Comparison of ENCODE assay signal across 10 cellular contexts in the genomic region with DNA sequence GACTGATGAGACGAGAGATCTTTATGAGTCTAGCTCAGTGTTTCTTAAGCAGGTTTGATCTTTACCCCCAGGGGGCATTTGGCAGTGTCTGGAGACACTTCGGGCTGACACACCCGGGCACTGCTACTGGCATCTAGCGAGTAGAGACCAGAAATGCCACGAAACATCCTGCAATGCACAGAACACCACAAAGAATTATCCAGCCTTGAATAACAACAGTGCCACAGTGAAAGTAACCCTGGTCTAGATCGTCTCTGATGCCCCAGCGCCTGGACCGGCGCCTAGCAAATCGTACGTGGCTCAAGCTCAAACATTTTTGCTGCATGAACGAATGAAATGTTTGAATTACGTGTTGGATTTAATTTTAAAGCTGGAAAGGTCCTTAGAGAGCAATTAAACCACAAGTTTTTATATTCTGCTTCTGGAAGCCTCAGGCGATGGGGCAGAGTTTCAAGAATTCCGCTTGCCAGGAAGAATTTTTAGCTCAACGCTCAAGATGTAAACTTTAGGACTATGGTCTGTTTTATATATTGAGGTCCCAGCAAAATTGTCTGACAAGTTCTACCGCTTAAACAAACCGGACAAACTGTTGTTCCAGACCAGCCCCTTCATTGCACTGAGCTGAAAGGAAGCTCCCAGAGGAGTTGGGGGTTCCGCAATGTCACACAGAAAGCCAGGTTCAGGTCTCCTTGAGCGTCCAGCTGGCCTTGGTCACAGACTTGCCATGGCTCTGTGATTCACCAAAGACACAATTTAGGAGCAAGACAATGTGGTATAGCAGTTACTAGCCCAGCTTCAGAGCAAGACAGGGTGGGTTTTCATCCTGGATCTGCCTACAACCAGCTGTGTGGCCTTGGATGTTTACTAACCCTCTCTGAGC. TPM values are rescaled to one million over a fixed set of nuclear protein-coding genes. Genes with fewer than 3 reads are reported as not detected.
DNase-seq lines count a peak whose midpoint lies in the region; ATAC-seq and TF ChIP-seq lines count a peak whose summit lies in the region.
"Had no signal": no experiment of that assay in that cellular context is flagged by ENCODE, and none has a peak within 500 bp of the region (broad histone marks: within the 10 kb centered on the region; RNA-seq: fewer than 3 reads in every experiment).

No MANE protein-coding gene starts in this region.

- no peaks in the 10 kb centered on the region for H3K9me2 ChIP-seq in Loucy (replicated peaks; ENCODE audit: low read depth, low read length)

- intact Hi-C loops in colonic mucosa (cut with DNase I): no loop called here

- ATAC-seq in GM21576 (IDR thresholded peaks at IDR 0.05; ENCODE audit: unreplicated experiment): no peak
- ATAC-seq: body of pancreas had no signal

- no peak overlapping the region for H3K9ac ChIP-seq in Loucy (ENCODE audit: low read depth, low read length, poor library complexity, severe bottlenecking)
- H3K9ac ChIP-seq in colonic mucosa (ENCODE audit: low read depth in 2 of 2, low read length in 2 of 2): peak overlapping the region in 1 of 2 donors; percentile 38

- H3K27me3 ChIP-seq in AG04450 (ENCODE audit: control insufficient read depth, insufficient read depth, low read length) (no peaks in the 10 kb centered on the region), Loucy (ENCODE audit: insufficient read depth, low read length, poor library complexity, severe bottlenecking) (no peaks in the 10 kb centered on the region), colonic mucosa (no peaks in the 10 kb centered on the region)
- H3K27me3 ChIP-seq: body of pancreas had no signal

- DNase-seq in AG04450 (ENCODE audit: low read depth, low spot score) (no peak), colonic mucosa (peak; percentile 36), mucosa of gallbladder (ENCODE audit: low spot score) (peak; percentile 33), NCI-H2227 treated with DMSO at 0.1 percent for 48 hours (lab: John Stamatoyannopoulos, UW) (no peak), T-helper 9 cell (no peak)
- no peak for DNase-seq in activated CD4-positive, alpha-beta T cell treated with anti-CD3 and anti-CD28 coated beads, Interleukin-2, amount 50 U/mL, for 1 hour
- DNase-seq: body of pancreas, DMS79 had no signal

- POLR2A ChIA-PET in AG04450 (lab: Yijun Ruan, JAX): interaction anchor here (0.9 to 2.3 kb wide), 4 partner anchors 44 to 71 kb away, joined by 3 to 12 read pairs (median 6); a partner anchor contains a TSS

- no peaks in the 10 kb centered on the region for H3K4me1 ChIP-seq in Loucy (ENCODE audit: insufficient read depth, low read length, poor library complexity, severe bottlenecking)
- H3K4me1 ChIP-seq in colonic mucosa: no peaks in the 10 kb centered on the region
- H3K4me1 ChIP-seq: body of pancreas had no signal

- H3K79me2 ChIP-seq in Loucy (ENCODE audit: insufficient read depth, low read length): no peaks in the 10 kb centered on the region

- H3K27ac ChIP-seq in AG04450 (ENCODE audit: low read depth, low read length) (peak overlapping the region; percentile 32), colonic mucosa (peak overlapping the region; percentile 60)
- H3K27ac ChIP-seq: body of pancreas had no signal

- TF ChIP-seq CTCF in AG04450 (IDR thresholded peaks at IDR 0.05; ENCODE audit: low read depth, low read length) (peak; percentile 24; the same call in 1 of the 2 replicates), Loucy (conservative IDR thresholded peaks at IDR 0.05; ENCODE audit: low read length) (peak; percentile 58), colonic mucosa (IDR thresholded peaks at IDR 0.05) (no peak)

- CTCF ChIA-PET in AG04450 (lab: Charles Lee): interaction anchor here (1.1 to 1.6 kb wide), 4 partner anchors 9 to 48 kb away, joined by 3 to 10 read pairs (median 4); no protein-coding TSS in a partner anchor

- H3K4me3 ChIP-seq in AG04450 (ENCODE audit: low read depth, low read length): peak overlapping the region; percentile 33
- no peak overlapping the region for H3K4me3 ChIP-seq in Loucy (ENCODE audit: low read length, poor library complexity, severe bottlenecking)
- no peak overlapping the region for H3K4me3 ChIP-seq in colonic mucosa
- H3K4me3 ChIP-seq: body of pancreas had no signal

- H3K4me2 ChIP-seq in Loucy (ENCODE audit: low read depth, low read length, poor library complexity, severe bottlenecking): no peak overlapping the region

- H3F3A ChIP-seq in Loucy (ENCODE audit: low read depth): no peaks in the 10 kb centered on the region

- no peaks in the 10 kb centered on the region for H3K36me3 ChIP-seq in Loucy (ENCODE audit: insufficient read depth, low read length)
- no peaks in the 10 kb centered on the region for H3K36me3 ChIP-seq in colonic mucosa

- no peak overlapping the region for H2AFZ ChIP-seq in Loucy (ENCODE audit: low read length)

- H4K20me1 ChIP-seq in Loucy (ENCODE audit: insufficient read depth, low read length, poor library complexity, severe bottlenecking): no peaks in the 10 kb centered on the region

- H3K9me3 ChIP-seq in AG04450 (ENCODE audit: control insufficient read depth, insufficient read depth, low read length) (no peaks in the 10 kb centered on the region), Loucy (ENCODE audit: insufficient read depth, low read depth, low read length) (no peaks in the 10 kb centered on the region), colonic mucosa (no peaks in the 10 kb centered on the region)
- H3K9me3 ChIP-seq: body of pancreas had no signal

RNA-seq across cellular contexts. Expression of a gene that starts 44.2 kb away (rescaled TPM):
- polyA plus RNA-seq in AG04450 (2011; rRNA removed): 13.2 and 14.1 TPM in 2 replicates
- polyA minus RNA-seq in AG04450 (2011; rRNA and poly(A)+ RNA removed): 13.1 and 13.5 TPM in 2 replicates
- total RNA-seq in colonic mucosa (100 to 1,000 TPM; 152 to 159 TPM), mucosa of gallbladder (510 TPM)

Comparison
In these comparisons a context has a peak if more than half of its experiments do, and no peak if none do; other contexts are left out.
1. DNase-seq: peak in colonic mucosa (single experiment) and mucosa of gallbladder (single experiment); none in AG04450 (single experiment), NCI-H2227 treated with DMSO at 0.1 percent for 48 hours (single experiment), T-helper 9 cell (single experiment) and activated CD4-positive, alpha-beta T cell treated with anti-CD3 and anti-CD28 coated beads, Interleukin-2, amount 50 U/mL, for 1 hour (single experiment).